34 cellular contexts compared by ENCODE assay signal in the genomic region with DNA sequence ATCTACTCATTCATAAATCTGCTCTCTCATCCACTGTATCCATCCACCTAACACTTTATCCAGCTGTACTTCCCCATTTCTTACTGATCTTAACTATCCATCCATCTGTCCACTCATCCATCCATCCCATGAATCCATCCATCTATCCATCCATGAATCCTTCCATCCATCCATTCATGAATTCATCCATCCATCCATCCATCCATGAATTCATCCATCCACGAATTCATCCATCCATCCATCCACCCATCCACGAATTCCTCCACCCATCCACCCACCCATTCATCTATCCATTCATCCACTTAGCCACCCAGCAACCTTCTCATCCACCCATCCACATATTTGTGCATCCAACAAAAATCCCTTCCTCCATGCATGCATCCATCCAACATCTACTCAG.
"Had no signal": no experiment of that assay in that cellular context is flagged by ENCODE, and none has a peak within 500 bp of the region (broad histone marks: within the 10 kb centered on the region; RNA-seq: fewer than 3 reads in every experiment).

No MANE protein-coding gene starts in this region.

- H3K9me3 Mint-ChIP-seq: activated B cell treated with CpG ODN at 0.5 μM for 24 hours; activated CD4-positive, alpha-beta memory T cell treated with anti-CD3 and anti-CD28 coated beads for 36 hours; activated CD4-positive, alpha-beta T cell treated with anti-CD3 and anti-CD28 coated beads, Interleukin-2, amount 10 ng/mL, durations not matched to agents 24 days and 14 days; activated CD8-positive, alpha-beta T cell treated with anti-CD3 and anti-CD28 coated beads for 36 hours; activated naive CD4-positive, alpha-beta T cell treated with anti-CD3 and anti-CD28 coated beads, Interleukin-2, amount 10 ng/mL, durations not matched to agents 7 days and 5 days; activated naive CD4-positive, alpha-beta T cell treated with anti-CD3 and anti-CD28 coated beads, Interleukin-2, amount 50 U/mL, for 24 hours; activated naive CD8-positive, alpha-beta T cell treated with anti-CD3 and anti-CD28 coated beads, Interleukin-2, amount 10 ng/mL, durations not matched to agents 7 days and 5 days; activated naive CD8-positive, alpha-beta T cell treated with anti-CD3 and anti-CD28 coated beads, Interleukin-2, amount 50 U/mL, for 24 hours; activated T-cell treated with anti-CD3 and anti-CD28 coated beads, Interleukin-2, amount 50 U/mL, for 24 hours; activated T-helper 2 cell treated with anti-CD3 and anti-CD28 coated beads, Interferon-gamma antibody, Interleukin-2, Interleukin-4, amounts not matched to agents 10 μg/mL and 5 μg/mL and 100 μg/mL, durations not matched to agents 14 hours and 24 hours and 36 hours; brain; central memory CD8-positive, alpha-beta T cell; T-helper 1 cell treated with Interleukin-12 subunit alpha and Interleukin-12 subunit beta and Interleukin-4 antibody, amounts not matched to agents 30 μg/mL and 1 μg/mL, for 36 hours; T-helper 2 cell treated with Interferon-gamma antibody and Interleukin-4, amounts not matched to agents 5 μg/mL and 100 μg/mL, for 36 hours had no signal

- DNase-seq: activated B cell treated with CpG ODN at 0.5 μM for 24 hours; activated CD4-positive, alpha-beta memory T cell treated with anti-CD3 and anti-CD28 coated beads for 36 hours; activated CD4-positive, alpha-beta T cell treated with anti-CD3 and anti-CD28 coated beads for 4 hours; activated CD4-positive, alpha-beta T cell treated with anti-CD3 and anti-CD28 coated beads, Interleukin-2, amount 10 ng/mL, durations not matched to agents 24 days and 14 days; activated CD4-positive, alpha-beta T cell treated with anti-CD3 and anti-CD28 coated beads, Interleukin-2, amount 50 U/mL, for 1 hour; activated CD4-positive, alpha-beta T cell treated with anti-CD3 and anti-CD28 coated beads, Interleukin-2, amount 50 U/mL, for 4 hours; activated CD4-positive, CD25-positive, alpha-beta regulatory T cell treated with anti-CD3 and anti-CD28 coated beads, Interleukin-2, amount 50 U/mL, for 72 hours; activated CD8-positive, alpha-beta memory T cell treated with anti-CD3 and anti-CD28 coated beads, Interleukin-2, amount 50 U/mL, for 48 hours; activated CD8-positive, alpha-beta T cell treated with anti-CD3 and anti-CD28 coated beads for 36 hours; activated effector memory CD4-positive, alpha-beta T cell treated with Interleukin-2 at 50 U/mL for 16 hours; activated gamma-delta T cell; activated naive CD4-positive, alpha-beta T cell treated with anti-CD3 and anti-CD28 coated beads, Interleukin-2, amount 10 ng/mL, durations not matched to agents 7 days and 5 days; activated naive CD4-positive, alpha-beta T cell treated with Interleukin-2 at 50 U/mL for 16 hours; activated naive CD8-positive, alpha-beta T cell treated with anti-CD3 and anti-CD28 coated beads, Interleukin-2, amount 10 ng/mL, durations not matched to agents 7 days and 5 days; activated naive CD8-positive, alpha-beta T cell treated with anti-CD3 and anti-CD28 coated beads, Interleukin-2, amount 50 U/mL, for 24 hours; activated T-cell treated with anti-CD3 and anti-CD28 coated beads, Interleukin-2, amount 50 U/mL, for 24 hours; activated T-cell treated with anti-CD3 and anti-CD28 coated beads, Interleukin-2, amount 50 U/mL, for 48 hours; amygdala; anterior cingulate cortex; caudate nucleus; cerebellar nuclear complex; T-helper 1 cell; T-helper 2 cell; T-helper 9 cell had no signal

- H3K9me3 ChIP-seq: ascending aorta had no signal

- H3K4me1 Mint-ChIP-seq: activated B cell treated with CpG ODN at 0.5 μM for 24 hours; activated CD4-positive, alpha-beta T cell treated with anti-CD3 and anti-CD28 coated beads, Interleukin-2, amount 10 ng/mL, durations not matched to agents 24 days and 14 days; activated naive CD4-positive, alpha-beta T cell treated with anti-CD3 and anti-CD28 coated beads, Interleukin-2, amount 10 ng/mL, durations not matched to agents 7 days and 5 days; activated naive CD4-positive, alpha-beta T cell treated with anti-CD3 and anti-CD28 coated beads, Interleukin-2, amount 50 U/mL, for 24 hours; activated naive CD8-positive, alpha-beta T cell treated with anti-CD3 and anti-CD28 coated beads, Interleukin-2, amount 10 ng/mL, durations not matched to agents 7 days and 5 days; activated naive CD8-positive, alpha-beta T cell treated with anti-CD3 and anti-CD28 coated beads, Interleukin-2, amount 50 U/mL, for 24 hours; brain; central memory CD8-positive, alpha-beta T cell had no signal

- H3K27ac Mint-ChIP-seq: activated B cell treated with CpG ODN at 0.5 μM for 24 hours; activated CD4-positive, alpha-beta memory T cell treated with anti-CD3 and anti-CD28 coated beads for 36 hours; activated CD4-positive, alpha-beta T cell treated with anti-CD3 and anti-CD28 coated beads, Interleukin-2, amount 10 ng/mL, durations not matched to agents 24 days and 14 days; activated CD8-positive, alpha-beta T cell treated with anti-CD3 and anti-CD28 coated beads for 36 hours; activated naive CD4-positive, alpha-beta T cell treated with anti-CD3 and anti-CD28 coated beads, Interleukin-2, amount 10 ng/mL, durations not matched to agents 7 days and 5 days; activated naive CD4-positive, alpha-beta T cell treated with anti-CD3 and anti-CD28 coated beads, Interleukin-2, amount 50 U/mL, for 24 hours; activated naive CD8-positive, alpha-beta T cell; activated naive CD8-positive, alpha-beta T cell treated with anti-CD3 and anti-CD28 coated beads, Interleukin-2, amount 10 ng/mL, durations not matched to agents 7 days and 5 days; activated naive CD8-positive, alpha-beta T cell treated with anti-CD3 and anti-CD28 coated beads, Interleukin-2, amount 50 U/mL, for 24 hours; activated T-cell treated with anti-CD3 and anti-CD28 coated beads, Interleukin-2, amount 50 U/mL, for 24 hours; activated T-helper 2 cell treated with anti-CD3 and anti-CD28 coated beads, Interferon-gamma antibody, Interleukin-2, Interleukin-4, amounts not matched to agents 10 μg/mL and 5 μg/mL and 100 μg/mL, durations not matched to agents 14 hours and 24 hours and 36 hours; T-helper 1 cell treated with Interleukin-12 subunit alpha and Interleukin-12 subunit beta and Interleukin-4 antibody, amounts not matched to agents 30 μg/mL and 1 μg/mL, for 36 hours; T-helper 2 cell treated with Interferon-gamma antibody and Interleukin-4, amounts not matched to agents 5 μg/mL and 100 μg/mL, for 36 hours had no signal

- H3K4me1 ChIP-seq: ascending aorta had no signal

- H3K27me3 Mint-ChIP-seq: activated CD4-positive, alpha-beta memory T cell treated with anti-CD3 and anti-CD28 coated beads for 36 hours; activated CD8-positive, alpha-beta T cell treated with anti-CD3 and anti-CD28 coated beads for 36 hours; activated naive CD4-positive, alpha-beta T cell treated with anti-CD3 and anti-CD28 coated beads, Interleukin-2, amount 50 U/mL, for 24 hours; activated naive CD8-positive, alpha-beta T cell; activated naive CD8-positive, alpha-beta T cell treated with anti-CD3 and anti-CD28 coated beads, Interleukin-2, amount 10 ng/mL, durations not matched to agents 7 days and 5 days; activated naive CD8-positive, alpha-beta T cell treated with anti-CD3 and anti-CD28 coated beads, Interleukin-2, amount 50 U/mL, for 24 hours; activated T-cell treated with anti-CD3 and anti-CD28 coated beads, Interleukin-2, amount 50 U/mL, for 24 hours; brain had no signal

- H3K36me3 ChIP-seq: ascending aorta, cardiac muscle cell had no signal

- H3K27me3 ChIP-seq: ascending aorta, cardiac muscle cell had no signal

- ATAC-seq: activated CD8-positive, alpha-beta T cell treated with anti-CD3 and anti-CD28 coated beads for 36 hours; activated naive CD8-positive, alpha-beta T cell treated with anti-CD3 and anti-CD28 coated beads, Interleukin-2, amount 50 U/mL, for 24 hours had no signal

- H3K4me3 Mint-ChIP-seq: activated B cell treated with CpG ODN at 0.5 μM for 24 hours; activated CD4-positive, alpha-beta memory T cell treated with anti-CD3 and anti-CD28 coated beads for 36 hours; activated CD4-positive, alpha-beta T cell treated with anti-CD3 and anti-CD28 coated beads, Interleukin-2, amount 10 ng/mL, durations not matched to agents 24 days and 14 days; activated CD8-positive, alpha-beta T cell treated with anti-CD3 and anti-CD28 coated beads for 36 hours; activated naive CD4-positive, alpha-beta T cell treated with anti-CD3 and anti-CD28 coated beads, Interleukin-2, amount 10 ng/mL, durations not matched to agents 7 days and 5 days; activated naive CD4-positive, alpha-beta T cell treated with anti-CD3 and anti-CD28 coated beads, Interleukin-2, amount 50 U/mL, for 24 hours; activated naive CD8-positive, alpha-beta T cell; activated naive CD8-positive, alpha-beta T cell treated with anti-CD3 and anti-CD28 coated beads, Interleukin-2, amount 10 ng/mL, durations not matched to agents 7 days and 5 days; activated naive CD8-positive, alpha-beta T cell treated with anti-CD3 and anti-CD28 coated beads, Interleukin-2, amount 50 U/mL, for 24 hours; activated T-cell treated with anti-CD3 and anti-CD28 coated beads, Interleukin-2, amount 50 U/mL, for 24 hours; brain; central memory CD8-positive, alpha-beta T cell; T-helper 1 cell treated with Interleukin-12 subunit alpha and Interleukin-12 subunit beta and Interleukin-4 antibody, amounts not matched to agents 30 μg/mL and 1 μg/mL, for 36 hours; T-helper 2 cell treated with Interferon-gamma antibody and Interleukin-4, amounts not matched to agents 5 μg/mL and 100 μg/mL, for 36 hours had no signal

- H3K27ac ChIP-seq: ascending aorta, cardiac muscle cell, VCaP had no signal

- H3K4me3 ChIP-seq: ascending aorta, cardiac muscle cell had no signal

- H3K36me3 Mint-ChIP-seq: activated CD4-positive, alpha-beta memory T cell treated with anti-CD3 and anti-CD28 coated beads for 36 hours; activated naive CD4-positive, alpha-beta T cell treated with anti-CD3 and anti-CD28 coated beads, Interleukin-2, amount 10 ng/mL, durations not matched to agents 7 days and 5 days; activated naive CD4-positive, alpha-beta T cell treated with anti-CD3 and anti-CD28 coated beads, Interleukin-2, amount 50 U/mL, for 24 hours; activated naive CD8-positive, alpha-beta T cell treated with anti-CD3 and anti-CD28 coated beads, Interleukin-2, amount 10 ng/mL, durations not matched to agents 7 days and 5 days had no signal
